10 cellular contexts compared by ENCODE assay signal in the genomic region with DNA sequence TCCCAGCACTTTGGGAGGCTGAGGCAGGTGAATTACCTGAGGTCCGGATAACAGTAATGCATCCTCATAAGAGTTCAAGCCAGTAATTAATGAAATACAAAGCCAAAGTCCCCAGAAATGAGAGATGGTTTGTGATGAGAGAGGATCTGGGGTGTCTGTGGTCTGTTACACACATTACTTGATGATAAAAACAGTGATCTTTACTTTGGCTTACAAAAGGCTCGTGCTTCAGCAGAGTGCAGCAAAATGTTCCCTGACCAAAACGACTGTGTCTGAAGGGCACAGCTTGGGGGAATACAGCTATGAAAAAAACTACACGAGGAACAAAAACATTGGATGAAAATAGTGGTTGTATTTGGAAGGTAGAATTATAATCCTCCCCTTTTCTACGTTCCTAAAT. TPM values are rescaled to one million over a fixed set of nuclear protein-coding genes. Genes with fewer than 3 reads are reported as not detected.
A peak's percentile ranks its signal among the peaks of the same experiment; 100 is the strongest.
DNase-seq lines count a peak whose midpoint lies in the region; ATAC-seq and TF ChIP-seq lines count a peak whose summit lies in the region.
"Had no signal": no experiment of that assay in that cellular context is flagged by ENCODE, and none has a peak within 500 bp of the region (broad histone marks: within the 10 kb centered on the region; RNA-seq: fewer than 3 reads in every experiment).

No MANE protein-coding gene starts in this region.

- intact Hi-C loops in activated T-helper 2 cell treated with anti-CD3 and anti-CD28 coated beads, Interferon-gamma antibody, Interleukin-2, Interleukin-4, amounts not matched to agents 10 μg/mL and 5 μg/mL and 100 μg/mL, durations not matched to agents 14 hours and 24 hours and 36 hours (cut with micrococcal nuclease): loop anchor here (2.0 to 5.0 kb wide), 4 partner anchors 24 to 168 kb away; no protein-coding TSS in a partner anchor
- intact Hi-C loops in tibial artery (cut with DNase I; ENCODE audit: low total_unique reads): no loop called here

- no peak for ATAC-seq in lung (ENCODE audit: insufficient read depth, low FRiP score)
- ATAC-seq in HG03196 (IDR thresholded peaks at IDR 0.05; ENCODE audit: unreplicated experiment): no peak

- H3K4me1 ChIP-seq in lung (ENCODE audit: control insufficient read depth in 2 of 2, insufficient read depth in 2 of 2, low read length in 2 of 2) (peaks cover 4 to 7% of the 10 kb centered on the region in 2 donors), tibial artery (peaks cover 0 to 45% (median 16%) of the 10 kb centered on the region in 4 donors), SJCRH30 (no peaks in the 10 kb centered on the region)

- H3K4me3 Mint-ChIP-seq in activated naive CD4-positive, alpha-beta T cell treated with anti-CD3 and anti-CD28 coated beads, Interleukin-2, amount 10 ng/mL, durations not matched to agents 7 days and 5 days: no peak overlapping the region
- peak overlapping the region; percentile 32 for H3K4me3 Mint-ChIP-seq in activated T-helper 2 cell treated with anti-CD3 and anti-CD28 coated beads, Interferon-gamma antibody, Interleukin-2, Interleukin-4, amounts not matched to agents 10 μg/mL and 5 μg/mL and 100 μg/mL, durations not matched to agents 14 hours and 24 hours and 36 hours (ENCODE audit: low read depth)

- H3K36me3 ChIP-seq in lung (ENCODE audit: control insufficient read depth in 2 of 2, insufficient read depth in 2 of 2, low read length in 2 of 2) (peaks cover 0 to 1% of the 10 kb centered on the region in 2 donors), tibial artery (no peaks in the 10 kb centered on the region), SJCRH30 (no peaks in the 10 kb centered on the region)

- H3K36me3 Mint-ChIP-seq in activated naive CD4-positive, alpha-beta T cell treated with anti-CD3 and anti-CD28 coated beads, Interleukin-2, amount 10 ng/mL, durations not matched to agents 7 days and 5 days: peaks cover 48% of the 10 kb centered on the region
- peaks cover 48% of the 10 kb centered on the region for H3K36me3 Mint-ChIP-seq in activated T-helper 2 cell treated with anti-CD3 and anti-CD28 coated beads, Interferon-gamma antibody, Interleukin-2, Interleukin-4, amounts not matched to agents 10 μg/mL and 5 μg/mL and 100 μg/mL, durations not matched to agents 14 hours and 24 hours and 36 hours (ENCODE audit: low read depth)

- H3K27ac Mint-ChIP-seq in activated naive CD4-positive, alpha-beta T cell treated with anti-CD3 and anti-CD28 coated beads, Interleukin-2, amount 10 ng/mL, durations not matched to agents 7 days and 5 days: peak overlapping the region; percentile 58
- H3K27ac Mint-ChIP-seq in activated T-helper 2 cell treated with anti-CD3 and anti-CD28 coated beads, Interferon-gamma antibody, Interleukin-2, Interleukin-4, amounts not matched to agents 10 μg/mL and 5 μg/mL and 100 μg/mL, durations not matched to agents 14 hours and 24 hours and 36 hours: peak overlapping the region; percentile 67
- H3K27ac Mint-ChIP-seq: progenitor cell of endocrine pancreas had no signal

- no peaks in the 10 kb centered on the region for H3K27me3 ChIP-seq in lung (ENCODE audit: control insufficient read depth, insufficient read depth)
- no peaks in the 10 kb centered on the region for H3K27me3 ChIP-seq in tibial artery
- no peaks in the 10 kb centered on the region for H3K27me3 ChIP-seq in SJCRH30

- TF ChIP-seq CTCF in lung (IDR thresholded peaks at IDR 0.05; ENCODE audit: control extremely low read depth, extremely low read depth): no peak
- TF ChIP-seq CTCF in tibial artery (IDR thresholded peaks at IDR 0.05): no peak

- no peak overlapping the region for H3K4me3 ChIP-seq in lung
- peak overlapping the region in 1 of 2 donors; percentile 10 for H3K4me3 ChIP-seq in tibial artery
- H3K4me3 ChIP-seq in SJCRH30: no peak overlapping the region

- peaks cover 1% of the 10 kb centered on the region for H3K9me3 Mint-ChIP-seq in activated naive CD4-positive, alpha-beta T cell treated with anti-CD3 and anti-CD28 coated beads, Interleukin-2, amount 10 ng/mL, durations not matched to agents 7 days and 5 days
- peaks cover 3% of the 10 kb centered on the region for H3K9me3 Mint-ChIP-seq in activated T-helper 2 cell treated with anti-CD3 and anti-CD28 coated beads, Interferon-gamma antibody, Interleukin-2, Interleukin-4, amounts not matched to agents 10 μg/mL and 5 μg/mL and 100 μg/mL, durations not matched to agents 14 hours and 24 hours and 36 hours

- H3K27ac ChIP-seq in lung (ENCODE audit: low read depth in 1 of 2, low read length in 1 of 2) (peak overlapping the region; percentile 40 to 66), tibial artery (peak overlapping the region; percentile 73 to 77), SJCRH30 (no peak overlapping the region)

- CTCF ChIA-PET in activated naive CD4-positive, alpha-beta T cell treated with anti-CD3 and anti-CD28 coated beads, Interleukin-2, amount 10 ng/mL, durations not matched to agents 7 days and 5 days (lab: Charles Lee): interaction anchor here (1.9 kb wide), 1 partner anchor 9 kb away, joined by 5 read pairs; no protein-coding TSS in a partner anchor

- no peak for DNase-seq in activated naive CD4-positive, alpha-beta T cell treated with anti-CD3 and anti-CD28 coated beads, Interleukin-2, amount 10 ng/mL, durations not matched to agents 7 days and 5 days
- DNase-seq in activated naive CD4-positive, alpha-beta T cell (lab: John Stamatoyannopoulos, UW): no peak
- DNase-seq in activated T-helper 2 cell treated with anti-CD3 and anti-CD28 coated beads, Interferon-gamma antibody, Interleukin-2, Interleukin-4, amounts not matched to agents 10 μg/mL and 5 μg/mL and 100 μg/mL, durations not matched to agents 14 hours and 24 hours and 36 hours (ENCODE audit: low spot score): no peak
- no peak for DNase-seq in lung (ENCODE audit: low spot score)
- DNase-seq in tibial artery: no peak
- no peak for DNase-seq in SIG-M5 treated with dmso at 0.1 percent for 504 hours (lab: John Stamatoyannopoulos, UW; ENCODE audit: unreplicated experiment)
- no peak for DNase-seq in SJCRH30
- DNase-seq: NCI-H345 had no signal

- no peaks in the 10 kb centered on the region for H3K27me3 Mint-ChIP-seq in activated naive CD4-positive, alpha-beta T cell treated with anti-CD3 and anti-CD28 coated beads, Interleukin-2, amount 10 ng/mL, durations not matched to agents 7 days and 5 days
- H3K27me3 Mint-ChIP-seq in activated T-helper 2 cell treated with anti-CD3 and anti-CD28 coated beads, Interferon-gamma antibody, Interleukin-2, Interleukin-4, amounts not matched to agents 10 μg/mL and 5 μg/mL and 100 μg/mL, durations not matched to agents 14 hours and 24 hours and 36 hours (ENCODE audit: low read depth): no peaks in the 10 kb centered on the region
- H3K27me3 Mint-ChIP-seq: progenitor cell of endocrine pancreas had no signal

- 62 to 75% methylated on average over 5 of the region's 5 CpGs for WGBS in lung, 2 donors

- H3K4me1 Mint-ChIP-seq in activated naive CD4-positive, alpha-beta T cell treated with anti-CD3 and anti-CD28 coated beads, Interleukin-2, amount 10 ng/mL, durations not matched to agents 7 days and 5 days: peaks cover 92% of the 10 kb centered on the region
- H3K4me1 Mint-ChIP-seq in activated T-helper 2 cell treated with anti-CD3 and anti-CD28 coated beads, Interferon-gamma antibody, Interleukin-2, Interleukin-4, amounts not matched to agents 10 μg/mL and 5 μg/mL and 100 μg/mL, durations not matched to agents 14 hours and 24 hours and 36 hours (ENCODE audit: low read depth): peaks cover 68% of the 10 kb centered on the region

- H3K9me3 ChIP-seq in lung (ENCODE audit: control insufficient read depth in 2 of 2, insufficient read depth in 1 of 2, low read length in 1 of 2): no peaks in the 10 kb centered on the region
- no peaks in the 10 kb centered on the region for H3K9me3 ChIP-seq in tibial artery
- no peaks in the 10 kb centered on the region for H3K9me3 ChIP-seq in SJCRH30 (replicated peaks)

RNA-seq across cellular contexts. Expression of gene CRTC3, which starts 40.9 kb away (rescaled TPM):
- 59.7 and 61.8 TPM in 2 replicates for total RNA-seq in activated T-helper 2 cell treated with anti-CD3 and anti-CD28 coated beads, Interferon-gamma antibody, Interleukin-2, Interleukin-4, amounts not matched to agents 10 μg/mL and 5 μg/mL and 100 μg/mL, durations not matched to agents 14 hours and 24 hours and 36 hours
- total RNA-seq in lung: 10 to 100 TPM; 42.0 to 47.9 TPM
- polyA plus RNA-seq in lung: 10 to 100 TPM; 12.0 to 14.3 TPM
- 13.4 and 15.5 TPM in 2 replicates for total RNA-seq in SJCRH30 (2014; rRNA removed; shearing (Covaris generic))
